1 cellular context compared by ENCODE assay signal in the genomic region with DNA sequence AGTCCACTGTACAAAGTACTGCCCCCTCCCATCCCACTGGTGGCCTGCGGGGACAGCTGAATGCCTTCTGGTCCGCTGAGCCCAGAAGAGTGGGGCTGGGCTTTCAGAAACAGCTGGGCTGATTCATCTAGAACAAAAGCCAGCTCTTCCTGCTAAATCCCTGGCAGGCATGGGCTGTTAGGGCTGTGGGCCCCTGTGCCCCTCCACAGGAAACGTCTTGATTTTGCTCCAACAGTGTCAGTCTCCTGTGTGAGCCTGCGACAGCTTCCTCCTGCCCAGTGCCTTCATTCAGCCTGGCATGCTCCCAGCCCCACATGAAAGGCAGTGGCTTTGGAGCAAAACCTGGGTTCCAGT.
TF ChIP-seq lines count a peak whose summit lies in the region.

No MANE protein-coding gene starts in this region.

TF ChIP-seq in A549, 52 proteins besides CTCF, POLR2A, EP300 and RAD21 (continued from another document):
- TF ChIP-seq, protein P1, sequence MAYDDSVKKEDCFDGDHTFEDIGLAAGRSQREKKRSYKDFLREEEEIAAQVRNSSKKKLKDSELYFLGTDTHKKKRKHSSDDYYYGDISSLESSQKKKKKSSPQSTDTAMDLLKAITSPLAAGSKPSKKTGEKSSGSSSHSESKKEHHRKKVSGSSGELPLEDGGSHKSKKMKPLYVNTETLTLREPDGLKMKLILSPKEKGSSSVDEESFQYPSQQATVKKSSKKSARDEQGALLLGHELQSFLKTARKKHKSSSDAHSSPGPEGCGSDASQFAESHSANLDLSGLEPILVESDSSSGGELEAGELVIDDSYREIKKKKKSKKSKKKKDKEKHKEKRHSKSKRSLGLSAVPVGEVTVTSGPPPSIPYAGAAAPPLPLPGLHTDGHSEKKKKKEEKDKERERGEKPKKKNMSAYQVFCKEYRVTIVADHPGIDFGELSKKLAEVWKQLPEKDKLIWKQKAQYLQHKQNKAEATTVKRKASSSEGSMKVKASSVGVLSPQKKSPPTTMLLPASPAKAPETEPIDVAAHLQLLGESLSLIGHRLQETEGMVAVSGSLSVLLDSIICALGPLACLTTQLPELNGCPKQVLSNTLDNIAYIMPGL (CRISPR knock-in tag; IDR thresholded peaks at IDR 0.05; ENCODE audit: borderline replicate concordance) = no peak
- TF ChIP-seq CEBPB (IDR thresholded peaks at IDR 0.05) (no peak), ZSCAN20 (CRISPR knock-in tag; IDR thresholded peaks at IDR 0.05) (no peak), REST (IDR thresholded peaks at IDR 0.05) (no peak), HES2 (IDR thresholded peaks at IDR 0.05) (no peak)
